In the genomic region with DNA sequence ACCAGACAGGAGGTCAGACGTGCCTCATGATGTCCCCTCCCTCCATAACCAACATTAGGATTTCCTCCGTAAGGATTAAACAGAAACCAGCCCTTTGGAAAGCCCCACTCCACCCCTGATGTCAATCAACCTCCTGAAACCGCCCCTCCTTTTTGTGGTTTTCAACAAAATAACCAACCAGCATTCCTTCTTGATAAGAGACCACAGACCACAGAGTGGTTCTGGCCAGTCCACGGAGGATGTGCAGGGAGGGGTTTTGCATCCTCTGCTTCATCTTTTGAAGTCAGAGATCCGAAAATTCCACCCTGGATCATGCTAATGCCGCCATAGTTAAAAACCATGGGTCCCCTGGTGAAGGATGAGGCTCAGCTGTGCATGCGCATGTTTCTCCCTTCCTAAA, we compare ENCODE assay signal across 9 cellular contexts.
DNase-seq lines count a peak whose midpoint lies in the region; ATAC-seq and TF ChIP-seq lines count a peak whose summit lies in the region.
"Had no signal": no experiment of that assay in that cellular context is flagged by ENCODE, and none has a peak within 500 bp of the region (broad histone marks: within the 10 kb centered on the region; RNA-seq: fewer than 3 reads in every experiment).

No MANE protein-coding gene starts in this region.

- TF ChIP-seq CTCF in mammary epithelial cell (conservative IDR thresholded peaks at IDR 0.05 in 1 of 2, IDR thresholded peaks at IDR 0.05 in 1 of 2; ENCODE audit: extremely low read depth in 1 of 2, insufficient read depth in 1 of 2, low read depth in 1 of 2, low read length in 2 of 2) (no peak), breast epithelium (IDR thresholded peaks at IDR 0.05) (no peak)

- dilution Hi-C loops in mammary epithelial cell (cut with HindIII; ENCODE audit: low sequenced_read_pairs): no loop called here

- 41% methylated on average over 6 of the region's 7 CpGs for WGBS in mammary epithelial cell (ENCODE audit: low coverage, missing lambda C conversion rate)

- no peaks in the 10 kb centered on the region for H3K79me2 ChIP-seq in mammary epithelial cell (ENCODE audit: insufficient read depth, low read length)

- ATAC-seq in stimulated activated naive CD8-positive, alpha-beta T cell treated with anti-CD3 and anti-CD28 coated beads, Interleukin-15, Interleukin-2, amounts not matched to agents 100 U/mL and 50 U/mL, for 24 hours: no peak

- no peaks in the 10 kb centered on the region for H3K4me1 ChIP-seq in mammary epithelial cell (ENCODE audit: insufficient read depth, low read length)
- H3K4me1 ChIP-seq in breast epithelium: no peaks in the 10 kb centered on the region
- H3K4me1 ChIP-seq: Peyer's patch had no signal

- BruUV-seq in mammary epithelial cell (replicated peaks; lab: Mats Ljungman, UMichigan): no TSS peak

- H3K9ac ChIP-seq in mammary epithelial cell (ENCODE audit: insufficient read depth, low read length): no peak overlapping the region

- H3K4me2 ChIP-seq in mammary epithelial cell (ENCODE audit: insufficient read depth, low read depth, low read length): no peak overlapping the region

- H3K4me3 ChIP-seq in mammary epithelial cell (replicated peaks in 1 of 3; ENCODE audit: insufficient read depth in 1 of 3, low read depth in 2 of 3, low read length in 3 of 3) (no peak overlapping the region), breast epithelium (no peak overlapping the region)
- H3K4me3 ChIP-seq: Peyer's patch had no signal

- intact Hi-C loops in mammary epithelial cell (cut with micrococcal nuclease) (loop anchor here (10.0 kb wide), 1 partner anchor 295 kb away; no protein-coding TSS in a partner anchor), breast epithelium (cut with DNase I; ENCODE audit: low total_unique reads) (no loop called here)

- in situ Hi-C loops in mammary epithelial cell (cut with MboI; ENCODE audit: low sequenced_read_pairs in 2 of 2): no loop called here

- CTCF ChIA-PET in mammary epithelial cell (lab: Charles Lee; ENCODE audit: low non-redundant PET) (no interaction called here), HEK293T (lab: Yijun Ruan, JAX) (no interaction called here)

- H3K9me3 ChIP-seq in mammary epithelial cell (replicated peaks; ENCODE audit: insufficient read depth, low read length): no peaks in the 10 kb centered on the region
- H3K9me3 ChIP-seq in breast epithelium: no peaks in the 10 kb centered on the region
- H3K9me3 ChIP-seq: Peyer's patch had no signal

- H3K36me3 ChIP-seq in mammary epithelial cell (ENCODE audit: insufficient read depth, low read length): no peaks in the 10 kb centered on the region
- H3K36me3 ChIP-seq in breast epithelium: no peaks in the 10 kb centered on the region
- H3K36me3 ChIP-seq: Peyer's patch had no signal

- H3K27me3 ChIP-seq in mammary epithelial cell (ENCODE audit: insufficient read depth, low read length) (peaks cover 2% of the 10 kb centered on the region), breast epithelium (no peaks in the 10 kb centered on the region)
- H3K27me3 ChIP-seq: Peyer's patch had no signal

- no peak for TF ChIP-seq POLR2A in breast epithelium (IDR thresholded peaks at IDR 0.05)

- H3K27ac ChIP-seq in mammary epithelial cell (ENCODE audit: insufficient read depth, low read depth, low read length) (no peak overlapping the region), breast epithelium (no peak overlapping the region), substantia nigra (ENCODE audit: low read depth, low read length, poor library complexity, severe bottlenecking) (no peak overlapping the region)
- H3K27ac ChIP-seq: Peyer's patch had no signal

- POLR2A ChIA-PET in HEK293T (lab: Yijun Ruan, JAX): no interaction called here

- DNase-seq in mammary epithelial cell (peak; percentile 17), breast epithelium (ENCODE audit: low spot score in 2 of 2) (no peak), MV-4-11 (lab: John Stamatoyannopoulos, UW) (peak; percentile 17), astrocyte of the hippocampus (ENCODE audit: low read depth, low spot score) (peak; percentile 86), NCI-H187 treated with DMSO at 0.1 percent for 48 hours (lab: John Stamatoyannopoulos, UW) (no peak), substantia nigra (lab: John Stamatoyannopoulos, UW) (no peak), HEK293T (ENCODE audit: extremely low spot score) (no peak)
- DNase-seq in stimulated activated naive CD8-positive, alpha-beta T cell treated with anti-CD3 and anti-CD28 coated beads, Interleukin-15, Interleukin-2, amounts not matched to agents 100 U/mL and 50 U/mL, for 24 hours: peak; percentile 4
- DNase-seq: Peyer's patch had no signal

- no peaks in the 10 kb centered on the region for H4K20me1 ChIP-seq in mammary epithelial cell (ENCODE audit: insufficient read depth, low read length)

- no peak overlapping the region for H2AFZ ChIP-seq in mammary epithelial cell (ENCODE audit: low read depth, low read length)

TF ChIP-seq in HEK293T, 16 proteins besides CTCF, POLR2A, EP300 and RAD21:
- TF ChIP-seq NFRKB (IDR thresholded peaks at IDR 0.05) (no peak), BHLHE40 (IDR thresholded peaks at IDR 0.05; ENCODE audit: borderline replicate concordance) (no peak), SP1 (IDR thresholded peaks at IDR 0.05) (no peak)
- TF ChIP-seq, protein P1, sequence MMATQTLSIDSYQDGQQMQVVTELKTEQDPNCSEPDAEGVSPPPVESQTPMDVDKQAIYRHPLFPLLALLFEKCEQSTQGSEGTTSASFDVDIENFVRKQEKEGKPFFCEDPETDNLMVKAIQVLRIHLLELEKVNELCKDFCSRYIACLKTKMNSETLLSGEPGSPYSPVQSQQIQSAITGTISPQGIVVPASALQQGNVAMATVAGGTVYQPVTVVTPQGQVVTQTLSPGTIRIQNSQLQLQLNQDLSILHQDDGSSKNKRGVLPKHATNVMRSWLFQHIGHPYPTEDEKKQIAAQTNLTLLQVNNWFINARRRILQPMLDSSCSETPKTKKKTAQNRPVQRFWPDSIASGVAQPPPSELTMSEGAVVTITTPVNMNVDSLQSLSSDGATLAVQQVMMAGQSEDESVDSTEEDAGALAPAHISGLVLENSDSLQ (IDR thresholded peaks at IDR 0.05): no peak

Comparison
In these comparisons a context has a peak if more than half of its experiments do, and no peak if none do; other contexts are left out.
1. DNase-seq: peak in mammary epithelial cell (single experiment), MV-4-11 (single experiment), astrocyte of the hippocampus (single experiment) and stimulated activated naive CD8-positive, alpha-beta T cell treated with anti-CD3 and anti-CD28 coated beads, Interleukin-15, Interleukin-2, amounts not matched to agents 100 U/mL and 50 U/mL, for 24 hours (single experiment); none in breast epithelium (0 of 2), NCI-H187 treated with DMSO at 0.1 percent for 48 hours (single experiment), substantia nigra (0 of 49) and HEK293T (single experiment).